ENCODE assay signal across 16 cellular contexts in the genomic region with DNA sequence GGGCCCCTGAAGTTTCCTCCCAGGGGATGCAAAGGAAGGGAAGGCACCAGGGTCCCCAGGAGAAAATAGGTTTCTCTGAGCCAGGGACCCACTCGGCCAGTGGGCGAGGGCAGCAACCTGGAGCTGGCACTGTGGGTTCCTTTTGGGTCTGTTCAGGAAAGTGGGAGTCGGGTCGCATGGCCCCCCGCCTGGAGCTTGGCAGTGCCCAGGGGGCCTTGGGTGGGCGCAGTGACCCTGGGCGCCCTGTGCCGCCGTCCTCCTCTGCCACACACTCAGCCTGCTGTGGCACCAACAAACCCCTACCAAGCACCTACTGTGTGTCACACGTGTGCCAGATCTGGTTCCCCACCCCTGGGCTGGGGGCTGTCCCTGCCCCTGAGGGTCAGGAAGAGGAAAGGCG.
A peak's percentile ranks its signal among the peaks of the same experiment; 100 is the strongest.
DNase-seq lines count a peak whose midpoint lies in the region; FAIRE-seq and TF ChIP-seq lines count a peak whose summit lies in the region.
"Had no signal": no experiment of that assay in that cellular context is flagged by ENCODE, and none has a peak within 500 bp of the region (broad histone marks: within the 10 kb centered on the region; RNA-seq: fewer than 3 reads in every experiment).

No MANE protein-coding gene starts in this region.

- H3K36me3 Mint-ChIP-seq in chondrocyte (ENCODE audit: low read depth): peaks cover 4% of the 10 kb centered on the region
- H3K36me3 Mint-ChIP-seq: CD8-positive, alpha-beta T cell had no signal

- H3K9ac ChIP-seq in BLaER1: no peak overlapping the region
- no peak overlapping the region; a peak in 1 of 22 replicates for H3K9ac ChIP-seq in BLaER1 treated with 17β-estradiol and CSF1 and Interleukin-3, amounts not matched to agents 10 nM and 100 nM

- peaks cover 52% of the 10 kb centered on the region for H3K4me1 Mint-ChIP-seq in chondrocyte (ENCODE audit: low read depth)

- intact Hi-C loops in testis (cut with DNase I; ENCODE audit: low total_unique reads) (no loop called here), breast epithelium (cut with DNase I; ENCODE audit: low total_unique reads) (no loop called here)

- H3K9me3 Mint-ChIP-seq in chondrocyte (ENCODE audit: low read depth): no peaks in the 10 kb centered on the region
- H3K9me3 Mint-ChIP-seq: CD8-positive, alpha-beta T cell had no signal

- H3K27ac ChIP-seq in BLaER1: no peak overlapping the region
- no peak overlapping the region for H3K27ac ChIP-seq in BLaER1 treated with 17β-estradiol and CSF1 and Interleukin-3, amounts not matched to agents 10 nM and 100 nM
- H3K27ac ChIP-seq in testis: peak overlapping the region; percentile 10 to 83
- H3K27ac ChIP-seq in breast epithelium: no peak overlapping the region

- peaks cover 61% of the 10 kb centered on the region for H3K4me1 ChIP-seq in BLaER1
- peaks cover 10 to 67% (median 51%) of the 10 kb centered on the region in 10 experiments; a peak in 18 of 20 replicates for H3K4me1 ChIP-seq in BLaER1 treated with 17β-estradiol and CSF1 and Interleukin-3, amounts not matched to agents 10 nM and 100 nM
- peaks cover 51% of the 10 kb centered on the region for H3K4me1 ChIP-seq in testis
- H3K4me1 ChIP-seq in breast epithelium: no peaks in the 10 kb centered on the region
- H3K4me1 ChIP-seq: BE2C, HAP-1 had no signal

- peak overlapping the region; percentile 63 for H3K27ac Mint-ChIP-seq in chondrocyte (ENCODE audit: unreplicated experiment)
- H3K27ac Mint-ChIP-seq: CD8-positive, alpha-beta T cell had no signal

- H3K27me3 ChIP-seq in BLaER1 (peaks cover 91% of the 10 kb centered on the region), testis (no peaks in the 10 kb centered on the region), breast epithelium (peaks cover 0 to 55% of the 10 kb centered on the region in 2 donors)
- peaks cover 91 to 100% (median 100%) of the 10 kb centered on the region in 11 experiments for H3K27me3 ChIP-seq in BLaER1 treated with 17β-estradiol and CSF1 and Interleukin-3, amounts not matched to agents 10 nM and 100 nM

- no peak overlapping the region for H3K4me3 Mint-ChIP-seq in chondrocyte (ENCODE audit: unreplicated experiment)
- H3K4me3 Mint-ChIP-seq: CD8-positive, alpha-beta T cell had no signal

- no peaks in the 10 kb centered on the region for H3K36me3 ChIP-seq in BLaER1
- no peaks in the 10 kb centered on the region for H3K36me3 ChIP-seq in BLaER1 treated with 17β-estradiol and CSF1 and Interleukin-3, amounts not matched to agents 10 nM and 100 nM
- H3K36me3 ChIP-seq in testis (ENCODE audit: low read depth, missing control alignments): no peaks in the 10 kb centered on the region
- no peaks in the 10 kb centered on the region for H3K36me3 ChIP-seq in breast epithelium
- H3K36me3 ChIP-seq: BE2C, HAP-1 had no signal

- peak overlapping the region; percentile 84 for H3K4me2 ChIP-seq in BLaER1
- peak overlapping the region in 10 of 11 experiments; percentile 14 to 93 (median 72); a peak in 18 of 22 replicates for H3K4me2 ChIP-seq in BLaER1 treated with 17β-estradiol and CSF1 and Interleukin-3, amounts not matched to agents 10 nM and 100 nM

- TF ChIP-seq CTCF in chondrocyte (IDR thresholded peaks at IDR 0.05) (no peak), testis (IDR thresholded peaks at IDR 0.05) (no peak), breast epithelium (IDR thresholded peaks at IDR 0.05) (no peak)

- H3K27me3 Mint-ChIP-seq in chondrocyte (ENCODE audit: low read depth): peaks cover 9% of the 10 kb centered on the region

- H3K9me3 ChIP-seq in BLaER1: no peaks in the 10 kb centered on the region
- H3K9me3 ChIP-seq in BLaER1 treated with 17β-estradiol and CSF1 and Interleukin-3, amounts not matched to agents 10 nM and 100 nM (replicated peaks in 1 of 11): no peaks in the 10 kb centered on the region
- H3K9me3 ChIP-seq in testis: no peaks in the 10 kb centered on the region
- H3K9me3 ChIP-seq in breast epithelium: no peaks in the 10 kb centered on the region
- H3K9me3 ChIP-seq: BE2C, HAP-1 had no signal

- no peak for DNase-seq in chondrocyte (ENCODE audit: low spot score)
- DNase-seq in testis: no peak
- DNase-seq in NCI-H69 (lab: John Stamatoyannopoulos, UW): no peak
- no peak for DNase-seq in NCI-H1694 treated with DMSO at 0.1 percent for 48 hours (lab: John Stamatoyannopoulos, UW)
- no peak for DNase-seq in breast epithelium (ENCODE audit: low spot score in 2 of 2)
- DNase-seq in frontal cortex (ENCODE audit: low spot score in 2 of 2): no peak
- DNase-seq: ACHN; BE2C; Calu3; CD8-positive, alpha-beta T cell; GF-D8 had no signal

- H3K4me3 ChIP-seq in BLaER1 (no peak overlapping the region), testis (no peak overlapping the region), breast epithelium (no peak overlapping the region)
- H3K4me3 ChIP-seq in BLaER1 treated with 17β-estradiol and CSF1 and Interleukin-3, amounts not matched to agents 10 nM and 100 nM: no peak overlapping the region
- H3K4me3 ChIP-seq: HAP-1 had no signal

- TF ChIP-seq POLR2A in testis (IDR thresholded peaks at IDR 0.05) (no peak), breast epithelium (IDR thresholded peaks at IDR 0.05) (no peak)

- FAIRE-seq in frontal cortex (lab: Jason Lieb, UNC): no peak
- FAIRE-seq: A204.1, H1 had no signal

- peaks cover 99% of the 10 kb centered on the region for H4K20me1 ChIP-seq in BLaER1
- H4K20me1 ChIP-seq in BLaER1 treated with 17β-estradiol and CSF1 and Interleukin-3, amounts not matched to agents 10 nM and 100 nM: peaks cover 0 to 93% (median 81%) of the 10 kb centered on the region in 11 experiments; a peak in 17 of 22 replicates

- 60 to 84% methylated on average over 1 to 11 of the region's 11 CpGs for WGBS in testis, 2 donors

Comparison
In these comparisons a context has a peak if more than half of its experiments do, and no peak if none do; other contexts are left out.
1. H3K27ac ChIP-seq: peak in testis (2 of 2); none in BLaER1 (single experiment), BLaER1 treated with 17β-estradiol and CSF1 and Interleukin-3, amounts not matched to agents 10 nM and 100 nM (0 of 11) and breast epithelium (0 of 2).